Comparison of ENCODE assay signal across 21 cellular contexts in the genomic region with DNA sequence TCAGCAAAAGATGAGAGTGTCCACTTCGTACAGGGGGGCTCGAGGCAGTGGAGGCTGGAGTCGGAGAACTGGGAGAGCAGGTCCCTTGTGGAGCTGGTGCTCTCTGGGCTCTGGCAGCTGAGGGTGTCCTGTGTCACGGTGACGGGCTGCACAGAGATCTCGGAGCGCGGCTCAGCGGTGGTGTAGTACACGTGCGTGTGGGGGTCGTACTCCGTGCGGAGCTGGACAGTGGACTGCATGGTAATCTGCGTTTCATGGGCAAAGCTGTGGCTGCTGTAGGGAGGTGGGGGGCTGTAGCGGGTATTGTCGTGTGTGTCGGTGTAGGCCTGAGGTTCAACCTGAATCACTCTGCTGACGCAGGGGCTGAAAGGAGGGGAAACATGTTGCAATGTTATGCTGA.
"Had no signal": no experiment of that assay in that cellular context is flagged by ENCODE, and none has a peak within 500 bp of the region (broad histone marks: within the 10 kb centered on the region; RNA-seq: fewer than 3 reads in every experiment).

No MANE protein-coding gene starts in this region.

- H3K27me3 Mint-ChIP-seq: activated naive CD8-positive, alpha-beta T cell; activated T-cell treated with anti-CD3 and anti-CD28 coated beads, Interleukin-2, amount 50 U/mL, for 24 hours; effector memory CD8-positive, alpha-beta T cell; stimulated activated naive CD8-positive, alpha-beta T cell treated with anti-CD3 and anti-CD28 coated beads, Interleukin-15, amount 100 ng/mL, for 72 hours; T-cell had no signal

- DNase-seq: activated CD4-positive, alpha-beta T cell treated with anti-CD3 and anti-CD28 coated beads for 1 hour; activated CD8-positive, alpha-beta memory T cell treated with anti-CD3 and anti-CD28 coated beads for 24 hours; activated CD8-positive, alpha-beta memory T cell treated with anti-CD3 and anti-CD28 coated beads, Interleukin-2, amount 50 U/mL, for 4 hours; activated naive CD4-positive, alpha-beta T cell; activated T-cell treated with anti-CD3 and anti-CD28 coated beads, Interleukin-2, amount 50 U/mL, for 24 hours; adrenal gland; colonic mucosa; dorsolateral prefrontal cortex; effector memory CD8-positive, alpha-beta T cell; immature natural killer cell; left ventricle myocardium superior; mammary epithelial cell; midbrain; natural killer cell; right cardiac atrium; stimulated activated CD4-positive, alpha-beta T cell treated with anti-CD3 and anti-CD28 coated beads, Interleukin-1b, Interleukin-23, amount 100 ng/mL, for 48 hours; stimulated activated naive CD8-positive, alpha-beta T cell treated with anti-CD3 and anti-CD28 coated beads, Interleukin-15, amount 100 ng/mL, for 72 hours; T-cell had no signal

- H3K27ac Mint-ChIP-seq: activated naive CD8-positive, alpha-beta T cell; activated T-cell treated with anti-CD3 and anti-CD28 coated beads, Interleukin-2, amount 50 U/mL, for 24 hours; activated T-helper 2 cell treated with anti-CD3 and anti-CD28 coated beads, Interferon-gamma antibody, Interleukin-2, Interleukin-4, amounts not matched to agents 10 μg/mL and 5 μg/mL and 100 μg/mL, durations not matched to agents 14 hours and 24 hours and 36 hours; effector memory CD8-positive, alpha-beta T cell; natural killer cell; stimulated activated naive CD8-positive, alpha-beta T cell treated with anti-CD3 and anti-CD28 coated beads, Interleukin-15, amount 100 ng/mL, for 72 hours; T-helper 2 cell treated with Interferon-gamma antibody and Interleukin-4, amounts not matched to agents 5 μg/mL and 100 μg/mL, for 36 hours had no signal

- ATAC-seq: effector memory CD8-positive, alpha-beta T cell; left ventricle myocardium superior; natural killer cell; right cardiac atrium; stimulated activated naive CD8-positive, alpha-beta T cell treated with anti-CD3 and anti-CD28 coated beads, Interleukin-15, amount 100 ng/mL, for 72 hours; T-cell had no signal

- H3K9me3 Mint-ChIP-seq: activated T-cell treated with anti-CD3 and anti-CD28 coated beads, Interleukin-2, amount 50 U/mL, for 24 hours; activated T-helper 2 cell treated with anti-CD3 and anti-CD28 coated beads, Interferon-gamma antibody, Interleukin-2, Interleukin-4, amounts not matched to agents 10 μg/mL and 5 μg/mL and 100 μg/mL, durations not matched to agents 14 hours and 24 hours and 36 hours; effector memory CD8-positive, alpha-beta T cell; natural killer cell; stimulated activated naive CD8-positive, alpha-beta T cell treated with anti-CD3 and anti-CD28 coated beads, Interleukin-15, amount 100 ng/mL, for 72 hours; T-cell; T-helper 2 cell treated with Interferon-gamma antibody and Interleukin-4, amounts not matched to agents 5 μg/mL and 100 μg/mL, for 36 hours had no signal

- H3K4me3 Mint-ChIP-seq: activated naive CD8-positive, alpha-beta T cell; activated T-cell treated with anti-CD3 and anti-CD28 coated beads, Interleukin-2, amount 50 U/mL, for 24 hours; effector memory CD8-positive, alpha-beta T cell; immature natural killer cell; natural killer cell; stimulated activated naive CD8-positive, alpha-beta T cell treated with anti-CD3 and anti-CD28 coated beads, Interleukin-15, amount 100 ng/mL, for 72 hours; T-cell; T-helper 2 cell treated with Interferon-gamma antibody and Interleukin-4, amounts not matched to agents 5 μg/mL and 100 μg/mL, for 36 hours had no signal
